22 cellular contexts compared by ENCODE assay signal in genomic region chr1:91720044-91720443, GRCh38.
"Had no signal": no experiment of that assay in that cellular context is flagged by ENCODE, and none has a peak within 500 bp of the region (broad histone marks: within the 10 kb centered on the region; RNA-seq: fewer than 3 reads in every experiment).

No MANE protein-coding gene starts in this region.

- H3K9me3 ChIP-seq: gastrocnemius medialis, ovary, thoracic aorta, transverse colon had no signal

- H3K4me3 Mint-ChIP-seq: naive B cell; stimulated activated memory B cell treated with anti-CD40 and anti-IgM and Interleukin-4, amounts not matched to agents 10 μg/mL and 1 μg/mL and 100 μg/mL, for 72 hours; stimulated activated naive CD8-positive, alpha-beta T cell treated with anti-CD3 and anti-CD28 coated beads, Interleukin-15, Interleukin-2, amounts not matched to agents 100 ng/mL and 50 ng/mL, for 24 hours had no signal

- ATAC-seq: gastrocnemius medialis; left cardiac atrium; left ventricle myocardium superior; stimulated activated memory B cell treated with anti-CD40 and anti-IgM and Interleukin-4, amounts not matched to agents 10 μg/mL and 1 μg/mL and 100 μg/mL, for 72 hours had no signal

- H3K9me3 Mint-ChIP-seq: stimulated activated memory B cell treated with anti-CD40 and anti-IgM and Interleukin-4, amounts not matched to agents 10 μg/mL and 1 μg/mL and 100 μg/mL, for 72 hours; stimulated activated naive CD8-positive, alpha-beta T cell treated with anti-CD3 and anti-CD28 coated beads, Interleukin-15, Interleukin-2, amounts not matched to agents 100 ng/mL and 50 ng/mL, for 24 hours had no signal

- H3K27ac ChIP-seq: coronary artery, dorsolateral prefrontal cortex, ovary, thoracic aorta, transverse colon had no signal

- H3K4me3 ChIP-seq: coronary artery, dorsolateral prefrontal cortex, gastrocnemius medialis, ovary, thoracic aorta, transverse colon had no signal

- H3K4me1 Mint-ChIP-seq: naive B cell; stimulated activated memory B cell treated with anti-CD40 and anti-IgM and Interleukin-4, amounts not matched to agents 10 μg/mL and 1 μg/mL and 100 μg/mL, for 72 hours had no signal

- H3K36me3 Mint-ChIP-seq: naive B cell; stimulated activated memory B cell treated with anti-CD40 and anti-IgM and Interleukin-4, amounts not matched to agents 10 μg/mL and 1 μg/mL and 100 μg/mL, for 72 hours had no signal

- H3K36me3 ChIP-seq: ovary, transverse colon had no signal

- H3K27ac Mint-ChIP-seq: naive B cell; stimulated activated memory B cell treated with anti-CD40 and anti-IgM and Interleukin-4, amounts not matched to agents 10 μg/mL and 1 μg/mL and 100 μg/mL, for 72 hours; stimulated activated naive CD8-positive, alpha-beta T cell treated with anti-CD3 and anti-CD28 coated beads, Interleukin-15, Interleukin-2, amounts not matched to agents 100 ng/mL and 50 ng/mL, for 24 hours had no signal

- H3K27me3 Mint-ChIP-seq: naive B cell; stimulated activated naive CD8-positive, alpha-beta T cell treated with anti-CD3 and anti-CD28 coated beads, Interleukin-15, Interleukin-2, amounts not matched to agents 100 ng/mL and 50 ng/mL, for 24 hours had no signal

- DNase-seq: central memory CD4-positive, alpha-beta T cell; dorsolateral prefrontal cortex; effector CD8-positive, alpha-beta T cell; gastrocnemius medialis; glutamatergic neuron; kidney; left cardiac atrium; left ventricle myocardium superior; mesendoderm; naive B cell; nucleus accumbens; right cardiac atrium; stimulated activated CD4-positive, alpha-beta T cell treated with anti-CD3 and anti-CD28 coated beads, Interleukin-15, amount 100 ng/mL, for 24 hours; stimulated activated CD4-positive, alpha-beta T cell treated with anti-CD3 and anti-CD28 coated beads, Interleukin-1b, Interleukin-23, amount 100 ng/mL, for 48 hours; stimulated activated CD4-positive, alpha-beta T cell treated with anti-CD3 and anti-CD28 coated beads, Interleukin-4, amount 100 ng/mL, for 24 hours; substantia nigra; transverse colon had no signal

- H3K27me3 ChIP-seq: dorsolateral prefrontal cortex, gastrocnemius medialis, ovary, transverse colon had no signal
